13 cellular contexts compared by ENCODE assay signal in the genomic region with DNA sequence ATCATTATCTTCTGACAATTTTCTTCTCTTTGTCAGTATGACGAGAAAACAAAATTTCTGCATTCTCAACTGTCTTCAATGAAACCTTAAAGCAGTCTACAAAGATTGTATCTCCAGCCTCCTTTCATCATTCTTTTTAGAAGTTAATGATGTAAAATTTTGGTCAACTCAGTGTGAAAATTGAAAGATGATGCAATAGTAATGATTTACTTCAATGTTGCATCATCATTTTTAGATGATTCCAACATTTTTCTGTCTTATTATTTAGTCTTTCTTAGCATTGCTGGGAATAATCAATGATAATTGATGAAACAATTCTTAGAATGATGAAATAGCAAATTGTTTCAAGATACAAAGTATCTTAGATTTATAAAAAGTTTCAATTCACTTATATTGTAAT.
DNase-seq lines count a peak whose midpoint lies in the region; ATAC-seq and TF ChIP-seq lines count a peak whose summit lies in the region.
"Had no signal": no experiment of that assay in that cellular context is flagged by ENCODE, and none has a peak within 500 bp of the region (broad histone marks: within the 10 kb centered on the region; RNA-seq: fewer than 3 reads in every experiment).

No MANE protein-coding gene starts in this region.

- no peaks in the 10 kb centered on the region for H3K4me1 ChIP-seq in DND-41 (ENCODE audit: insufficient read depth, low read length)
- H3K4me1 ChIP-seq in GM23338 (ENCODE audit: insufficient read depth) = no peaks in the 10 kb centered on the region
- H3K4me1 ChIP-seq in GM23248 (ENCODE audit: insufficient read depth) = no peaks in the 10 kb centered on the region
- H3K4me1 ChIP-seq: HAP-1 had no signal

- no peak overlapping the region for H3K9ac ChIP-seq in DND-41 (ENCODE audit: low read depth, low read length)
- H3K9ac ChIP-seq in GM23248 = no peak overlapping the region

- H3F3A ChIP-seq in GM23338 (replicated peaks; ENCODE audit: low read depth) (no peaks in the 10 kb centered on the region), GM23248 (ENCODE audit: insufficient read depth) (no peaks in the 10 kb centered on the region)

- TF ChIP-seq CTCF in DND-41 (IDR thresholded peaks at IDR 0.05; ENCODE audit: borderline replicate concordance, extremely low read depth, low read length, poor library complexity, severe bottlenecking) = no peak
- TF ChIP-seq CTCF in GM23338 (conservative IDR thresholded peaks at IDR 0.05; ENCODE audit: low read depth in 2 of 2) = no peak

- no peak overlapping the region for H3K27ac Mint-ChIP-seq in GM23338
- H3K27ac Mint-ChIP-seq: CD4-positive, alpha-beta memory T cell had no signal

- H3K27ac ChIP-seq in DND-41 (ENCODE audit: low read length) (no peak overlapping the region), GM23338 (ENCODE audit: low read depth) (no peak overlapping the region), GM23248 (no peak overlapping the region)

- H4K20me1 ChIP-seq in DND-41 (ENCODE audit: insufficient read depth, low read length) (no peaks in the 10 kb centered on the region), GM23338 (replicated peaks; ENCODE audit: insufficient read depth) (no peaks in the 10 kb centered on the region), GM23248 (ENCODE audit: insufficient read depth) (no peaks in the 10 kb centered on the region)

- H3K79me2 ChIP-seq in DND-41 (ENCODE audit: insufficient read depth, low read length) (no peaks in the 10 kb centered on the region), GM23338 (replicated peaks; ENCODE audit: insufficient read depth) (no peaks in the 10 kb centered on the region), GM23248 (ENCODE audit: insufficient read depth) (no peaks in the 10 kb centered on the region)

- H3K27me3 ChIP-seq in DND-41 (ENCODE audit: insufficient read depth, low read length, poor library complexity) (no peaks in the 10 kb centered on the region), GM23338 (ENCODE audit: insufficient read depth) (no peaks in the 10 kb centered on the region), GM23248 (replicated peaks; ENCODE audit: insufficient read depth) (no peaks in the 10 kb centered on the region)

- H3K27me3 Mint-ChIP-seq in GM23338 (ENCODE audit: insufficient read depth, low read depth, poor library complexity) = no peaks in the 10 kb centered on the region
- H3K27me3 Mint-ChIP-seq: CD4-positive, alpha-beta memory T cell had no signal

- in situ Hi-C loops in GM23248 (cut with MboI) = no loop called here

- ATAC-seq in DND-41 (ENCODE audit: insufficient read depth, low read depth) = 0 out of 3 replicates have a peak, but pooled peaks have one; percentile 33
- ATAC-seq in GM23338 = no peak
- ATAC-seq in HG03159 (IDR thresholded peaks at IDR 0.05; ENCODE audit: unreplicated experiment) = no peak

- no peak overlapping the region for H3K4me2 ChIP-seq in DND-41 (ENCODE audit: insufficient read depth, low read length)
- no peak overlapping the region for H3K4me2 ChIP-seq in GM23338
- no peak overlapping the region for H3K4me2 ChIP-seq in GM23248 (ENCODE audit: unreplicated experiment)

- H3K9me3 Mint-ChIP-seq in GM23338 = no peaks in the 10 kb centered on the region

- H3K36me3 Mint-ChIP-seq in GM23338 (ENCODE audit: low read depth) = no peaks in the 10 kb centered on the region
- H3K36me3 Mint-ChIP-seq: CD4-positive, alpha-beta memory T cell had no signal

- no peaks in the 10 kb centered on the region for H3K9me3 ChIP-seq in DND-41 (ENCODE audit: insufficient read depth, low read length, severe bottlenecking)
- no peaks in the 10 kb centered on the region for H3K9me3 ChIP-seq in GM23248 (ENCODE audit: low read depth)
- H3K9me3 ChIP-seq: HAP-1 had no signal

- 25 to 27% methylated on average over 1 of the region's 1 CpG for WGBS in GM23248 (ENCODE audit: low coverage in 1 of 2, low lambda C conversion rate in 2 of 2, missing lambda C conversion rate in 2 of 2), 2 experiments

- DNase-seq in DND-41 (no peak), GM23338 (ENCODE audit: low spot score) (no peak), OCI-M1 (lab: John Stamatoyannopoulos, UW) (peak; percentile 58), KG1 (lab: John Stamatoyannopoulos, UW) (no peak), GM23248 (no peak)
- DNase-seq: C1 segment of cervical spinal cord; Calu3; CD4-positive, alpha-beta memory T cell; COR-L47; DMS53; DMS79 treated with DMSO at 0.1 percent for 48 hours had no signal

- H3K9me2 ChIP-seq in GM23338 (ENCODE audit: insufficient read depth) = peaks cover 5% of the 10 kb centered on the region; the same call in 1 of the 2 replicates
- H3K9me2 ChIP-seq in GM23248 (ENCODE audit: insufficient read depth) = 0 out of 2 replicates have a peak, but pooled peaks cover 2% of the 10 kb centered on the region

- no peaks in the 10 kb centered on the region for H3K4me1 Mint-ChIP-seq in GM23338
- H3K4me1 Mint-ChIP-seq: CD4-positive, alpha-beta memory T cell had no signal

- H3K4me3 Mint-ChIP-seq in GM23338 = no peak overlapping the region
- H3K4me3 Mint-ChIP-seq: CD4-positive, alpha-beta memory T cell had no signal

- H3K4me3 ChIP-seq in DND-41 (ENCODE audit: low read depth in 1 of 2, low read length in 2 of 2) (no peak overlapping the region), GM23338 (no peak overlapping the region), GM23248 (no peak overlapping the region)
- H3K4me3 ChIP-seq: HAP-1 had no signal

- H3K36me3 ChIP-seq in DND-41 (ENCODE audit: insufficient read depth, low read length) = no peaks in the 10 kb centered on the region
- no peaks in the 10 kb centered on the region for H3K36me3 ChIP-seq in GM23338 (ENCODE audit: insufficient read depth)
- H3K36me3 ChIP-seq in GM23248 (ENCODE audit: low read depth) = no peaks in the 10 kb centered on the region
- H3K36me3 ChIP-seq: HAP-1 had no signal

- H2AFZ ChIP-seq in DND-41 (ENCODE audit: low read depth, low read length) = no peak overlapping the region
- 0 out of 2 replicates have a peak overlapping the region, but pooled peaks have one; percentile 33 for H2AFZ ChIP-seq in GM23338
- no peak overlapping the region for H2AFZ ChIP-seq in GM23248

TF ChIP-seq in GM23338, 12 proteins besides CTCF, POLR2A, EP300 and RAD21:
- TF ChIP-seq ZNF331 (CRISPR knock-in tag; IDR thresholded peaks at IDR 0.05; ENCODE audit: low read depth) = no peak
- TF ChIP-seq, protein P1, sequence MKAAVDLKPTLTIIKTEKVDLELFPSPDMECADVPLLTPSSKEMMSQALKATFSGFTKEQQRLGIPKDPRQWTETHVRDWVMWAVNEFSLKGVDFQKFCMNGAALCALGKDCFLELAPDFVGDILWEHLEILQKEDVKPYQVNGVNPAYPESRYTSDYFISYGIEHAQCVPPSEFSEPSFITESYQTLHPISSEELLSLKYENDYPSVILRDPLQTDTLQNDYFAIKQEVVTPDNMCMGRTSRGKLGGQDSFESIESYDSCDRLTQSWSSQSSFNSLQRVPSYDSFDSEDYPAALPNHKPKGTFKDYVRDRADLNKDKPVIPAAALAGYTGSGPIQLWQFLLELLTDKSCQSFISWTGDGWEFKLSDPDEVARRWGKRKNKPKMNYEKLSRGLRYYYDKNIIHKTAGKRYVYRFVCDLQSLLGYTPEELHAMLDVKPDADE (IDR thresholded peaks at IDR 0.05) = no peak
- TF ChIP-seq POLR2AphosphoS5 (IDR thresholded peaks at IDR 0.05; ENCODE audit: low read depth) = no peak
- no peak for TF ChIP-seq EZH2 (IDR thresholded peaks at IDR 0.05; ENCODE audit: low read depth, unreplicated experiment)
- no peak for TF ChIP-seq CREB1 (CRISPR knock-in tag; IDR thresholded peaks at IDR 0.05; ENCODE audit: low read depth)
- TF ChIP-seq ZNF114 (CRISPR knock-in tag; IDR thresholded peaks at IDR 0.05) = no peak
- TF ChIP-seq, protein P2, sequence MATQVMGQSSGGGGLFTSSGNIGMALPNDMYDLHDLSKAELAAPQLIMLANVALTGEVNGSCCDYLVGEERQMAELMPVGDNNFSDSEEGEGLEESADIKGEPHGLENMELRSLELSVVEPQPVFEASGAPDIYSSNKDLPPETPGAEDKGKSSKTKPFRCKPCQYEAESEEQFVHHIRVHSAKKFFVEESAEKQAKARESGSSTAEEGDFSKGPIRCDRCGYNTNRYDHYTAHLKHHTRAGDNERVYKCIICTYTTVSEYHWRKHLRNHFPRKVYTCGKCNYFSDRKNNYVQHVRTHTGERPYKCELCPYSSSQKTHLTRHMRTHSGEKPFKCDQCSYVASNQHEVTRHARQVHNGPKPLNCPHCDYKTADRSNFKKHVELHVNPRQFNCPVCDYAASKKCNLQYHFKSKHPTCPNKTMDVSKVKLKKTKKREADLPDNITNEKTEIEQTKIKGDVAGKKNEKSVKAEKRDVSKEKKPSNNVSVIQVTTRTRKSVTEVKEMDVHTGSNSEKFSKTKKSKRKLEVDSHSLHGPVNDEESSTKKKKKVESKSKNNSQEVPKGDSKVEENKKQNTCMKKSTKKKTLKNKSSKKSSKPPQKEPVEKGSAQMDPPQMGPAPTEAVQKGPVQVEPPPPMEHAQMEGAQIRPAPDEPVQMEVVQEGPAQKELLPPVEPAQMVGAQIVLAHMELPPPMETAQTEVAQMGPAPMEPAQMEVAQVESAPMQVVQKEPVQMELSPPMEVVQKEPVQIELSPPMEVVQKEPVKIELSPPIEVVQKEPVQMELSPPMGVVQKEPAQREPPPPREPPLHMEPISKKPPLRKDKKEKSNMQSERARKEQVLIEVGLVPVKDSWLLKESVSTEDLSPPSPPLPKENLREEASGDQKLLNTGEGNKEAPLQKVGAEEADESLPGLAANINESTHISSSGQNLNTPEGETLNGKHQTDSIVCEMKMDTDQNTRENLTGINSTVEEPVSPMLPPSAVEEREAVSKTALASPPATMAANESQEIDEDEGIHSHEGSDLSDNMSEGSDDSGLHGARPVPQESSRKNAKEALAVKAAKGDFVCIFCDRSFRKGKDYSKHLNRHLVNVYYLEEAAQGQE (IDR thresholded peaks at IDR 0.05; ENCODE audit: unreplicated experiment) = no peak
- TF ChIP-seq STAT1 (IDR thresholded peaks at IDR 0.05; ENCODE audit: unreplicated experiment) = no peak
